In the genomic region with DNA sequence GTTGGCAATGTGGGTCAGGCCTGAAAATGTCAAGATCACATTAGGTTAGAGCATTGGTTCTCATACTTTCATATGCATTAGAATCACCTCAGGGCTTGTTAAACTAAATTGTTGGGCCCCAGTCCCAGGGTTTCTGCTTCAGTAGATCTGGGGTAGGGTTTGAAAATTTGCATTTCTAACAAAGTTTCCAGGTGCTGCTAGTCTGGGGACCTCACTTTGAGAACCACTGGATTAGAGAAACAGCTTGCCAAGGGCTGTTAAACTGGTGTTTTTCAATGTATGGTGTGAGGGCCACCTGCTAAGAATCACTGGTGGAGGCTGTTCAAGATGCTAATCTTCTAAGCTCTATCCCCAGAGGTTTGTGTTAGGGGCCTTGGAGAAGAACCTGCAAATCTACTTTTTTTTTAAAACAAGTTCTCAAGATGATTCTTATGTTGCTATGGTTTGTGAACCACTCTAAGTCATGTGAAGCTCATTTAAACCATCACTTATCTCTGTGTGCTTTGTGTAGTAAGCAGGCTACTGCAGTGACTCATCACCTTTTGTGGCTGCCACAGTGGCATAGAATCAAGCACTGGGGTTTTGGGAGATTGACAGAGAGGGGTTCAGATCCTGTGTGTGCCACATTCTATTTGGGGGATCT, we compare ENCODE assay signal across 8 cellular contexts.
A peak's percentile ranks its signal among the peaks of the same experiment; 100 is the strongest.
DNase-seq lines count a peak whose midpoint lies in the region; ATAC-seq and TF ChIP-seq lines count a peak whose summit lies in the region.

No MANE protein-coding gene starts in this region.

- ATAC-seq in GM21367 (IDR thresholded peaks at IDR 0.05; ENCODE audit: unreplicated experiment) (peak; percentile 88), HG03457 (IDR thresholded peaks at IDR 0.05; ENCODE audit: unreplicated experiment) (peak; percentile 86)

- H3K4me3 ChIP-seq in mammary epithelial cell (replicated peaks in 1 of 3; ENCODE audit: insufficient read depth in 1 of 3, low read depth in 2 of 3, low read length in 3 of 3): no peak overlapping the region
- H3K4me3 ChIP-seq in BE2C (ENCODE audit: low read depth, low read length): no peak overlapping the region

- intact Hi-C loops in mammary epithelial cell (cut with micrococcal nuclease): no loop called here

- H3K9me3 ChIP-seq in mammary epithelial cell (replicated peaks; ENCODE audit: insufficient read depth, low read length) (no peaks in the 10 kb centered on the region), BE2C (no peaks in the 10 kb centered on the region)

- dilution Hi-C loops in mammary epithelial cell (cut with HindIII; ENCODE audit: low sequenced_read_pairs): no loop called here

- no TSS peak for BruUV-seq in mammary epithelial cell (replicated peaks; lab: Mats Ljungman, UMichigan)

- TF ChIP-seq CTCF in GM10266 (IDR thresholded peaks at IDR 0.05; ENCODE audit: control insufficient read depth, insufficient read depth, low read depth, missing control alignments): no peak
- no peak for TF ChIP-seq CTCF in mammary epithelial cell (conservative IDR thresholded peaks at IDR 0.05 in 1 of 2, IDR thresholded peaks at IDR 0.05 in 1 of 2; ENCODE audit: extremely low read depth in 1 of 2, insufficient read depth in 1 of 2, low read depth in 1 of 2, low read length in 2 of 2)
- no peak for TF ChIP-seq CTCF in BE2C (IDR thresholded peaks at IDR 0.05; ENCODE audit: low read depth, low read length)

- no peaks in the 10 kb centered on the region for H4K20me1 ChIP-seq in mammary epithelial cell (ENCODE audit: insufficient read depth, low read length)

- H3K36me3 ChIP-seq in mammary epithelial cell (ENCODE audit: insufficient read depth, low read length) (no peaks in the 10 kb centered on the region), BE2C (no peaks in the 10 kb centered on the region)

- no peaks in the 10 kb centered on the region for H3K4me1 ChIP-seq in mammary epithelial cell (ENCODE audit: insufficient read depth, low read length)
- H3K4me1 ChIP-seq in BE2C: no peaks in the 10 kb centered on the region; the same call in 1 of the 2 replicates

- H3K4me2 ChIP-seq in mammary epithelial cell (ENCODE audit: insufficient read depth, low read depth, low read length): no peak overlapping the region

- in situ Hi-C loops in mammary epithelial cell (cut with MboI; ENCODE audit: low sequenced_read_pairs in 2 of 2): no loop called here

- H2AFZ ChIP-seq in mammary epithelial cell (ENCODE audit: low read depth, low read length): no peak overlapping the region

- H3K27me3 ChIP-seq in mammary epithelial cell (ENCODE audit: insufficient read depth, low read length): no peaks in the 10 kb centered on the region
- H3K27me3 ChIP-seq in BE2C: no peaks in the 10 kb centered on the region

- no peak overlapping the region for H3K27ac ChIP-seq in mammary epithelial cell (ENCODE audit: insufficient read depth, low read depth, low read length)

- no peaks in the 10 kb centered on the region for H3K79me2 ChIP-seq in mammary epithelial cell (ENCODE audit: insufficient read depth, low read length)

- CTCF ChIA-PET in mammary epithelial cell (lab: Charles Lee; ENCODE audit: low non-redundant PET): no interaction called here

- DNase-seq in GM10266 (ENCODE audit: extremely low spot score) (peak; percentile 32), mammary epithelial cell (peak; percentile 14), DMS 273 (lab: John Stamatoyannopoulos, UW; ENCODE audit: unreplicated experiment) (no peak), HT-29 (ENCODE audit: low spot score) (no peak), BE2C (no peak), SHP77 treated with DMSO at 0.1 percent for 48 hours (lab: John Stamatoyannopoulos, UW) (no peak)

- no peak overlapping the region for H3K9ac ChIP-seq in mammary epithelial cell (ENCODE audit: insufficient read depth, low read length)

Comparison
In these comparisons a context has a peak if more than half of its experiments do, and no peak if none do; other contexts are left out.
1. DNase-seq: peak in GM10266 (single experiment) and mammary epithelial cell (single experiment); none in DMS 273 (single experiment), HT-29 (single experiment), BE2C (single experiment) and SHP77 treated with DMSO at 0.1 percent for 48 hours (single experiment).